9 cellular contexts compared by ENCODE assay signal in genomic region chr11:2419638-2420501, GRCh38. TPM values are rescaled to one million over a fixed set of nuclear protein-coding genes. Genes with fewer than 3 reads are reported as not detected.
DNase-seq lines count a peak whose midpoint lies in the region; ATAC-seq and TF ChIP-seq lines count a peak whose summit lies in the region.
"Had no signal": no experiment of that assay in that cellular context is flagged by ENCODE, and none has a peak within 500 bp of the region (broad histone marks: within the 10 kb centered on the region; RNA-seq: fewer than 3 reads in every experiment).

No MANE protein-coding gene starts in this region.

- H3K9me3 ChIP-seq in cardiac muscle cell (ENCODE audit: low read depth): no peaks in the 10 kb centered on the region

- in situ Hi-C loops in KBM-7 (cut with MboI; ENCODE audit: low pct_unique_long_range_greater_than_20kb, low sequenced_read_pairs): loop anchor here (10.0 kb wide), 1 partner anchor 225 kb away; no protein-coding TSS in a partner anchor

- H3K4me3 Mint-ChIP-seq in activated naive CD8-positive, alpha-beta T cell treated with anti-CD3 and anti-CD28 coated beads, Interleukin-2, amount 50 U/mL, for 24 hours: no peak overlapping the region
- H3K4me3 Mint-ChIP-seq in progenitor cell of endocrine pancreas (ENCODE audit: low read depth): no peak overlapping the region

- H3K4me1 Mint-ChIP-seq in activated naive CD8-positive, alpha-beta T cell treated with anti-CD3 and anti-CD28 coated beads, Interleukin-2, amount 50 U/mL, for 24 hours: peaks cover 2% of the 10 kb centered on the region
- no peaks in the 10 kb centered on the region for H3K4me1 Mint-ChIP-seq in progenitor cell of endocrine pancreas (ENCODE audit: low read depth)

- no peaks in the 10 kb centered on the region for H3K27me3 Mint-ChIP-seq in activated naive CD8-positive, alpha-beta T cell treated with anti-CD3 and anti-CD28 coated beads, Interleukin-2, amount 50 U/mL, for 24 hours
- no peaks in the 10 kb centered on the region for H3K27me3 Mint-ChIP-seq in progenitor cell of endocrine pancreas

- no peaks in the 10 kb centered on the region for H3K4me1 ChIP-seq in cardiac muscle cell (ENCODE audit: low read depth)

- H3K9me3 Mint-ChIP-seq in activated naive CD8-positive, alpha-beta T cell treated with anti-CD3 and anti-CD28 coated beads, Interleukin-2, amount 50 U/mL, for 24 hours: no peaks in the 10 kb centered on the region
- H3K9me3 Mint-ChIP-seq in progenitor cell of endocrine pancreas (ENCODE audit: low read depth): no peaks in the 10 kb centered on the region

- no peak overlapping the region for H3K27ac Mint-ChIP-seq in activated naive CD8-positive, alpha-beta T cell treated with anti-CD3 and anti-CD28 coated beads, Interleukin-2, amount 50 U/mL, for 24 hours
- H3K27ac Mint-ChIP-seq in progenitor cell of endocrine pancreas: peak overlapping the region; percentile 78

- no peak for ATAC-seq in activated naive CD8-positive, alpha-beta T cell treated with anti-CD3 and anti-CD28 coated beads, Interleukin-2, amount 50 U/mL, for 24 hours
- ATAC-seq in HG03108 (IDR thresholded peaks at IDR 0.05; ENCODE audit: unreplicated experiment): no peak

- H3K36me3 ChIP-seq in cardiac muscle cell: no peaks in the 10 kb centered on the region

- H3K36me3 Mint-ChIP-seq in activated naive CD8-positive, alpha-beta T cell treated with anti-CD3 and anti-CD28 coated beads, Interleukin-2, amount 50 U/mL, for 24 hours (ENCODE audit: low read depth): no peaks in the 10 kb centered on the region
- no peaks in the 10 kb centered on the region for H3K36me3 Mint-ChIP-seq in progenitor cell of endocrine pancreas (ENCODE audit: insufficient read depth)

- peak; percentile 86 for TF ChIP-seq CTCF in cardiac muscle cell (IDR thresholded peaks at IDR 0.05; ENCODE audit: low read depth, low read length)
- peak; percentile 90 for TF ChIP-seq CTCF in progenitor cell of endocrine pancreas (IDR thresholded peaks at IDR 0.05; ENCODE audit: unreplicated experiment)

- peak overlapping the region; percentile 3 for H3K27ac ChIP-seq in cardiac muscle cell

- H3K4me3 ChIP-seq in cardiac muscle cell: no peak overlapping the region

- H3K27me3 ChIP-seq in cardiac muscle cell: no peaks in the 10 kb centered on the region

- DNase-seq in DMS 273 treated with DMSO at 0.1 percent for 48 hours (lab: John Stamatoyannopoulos, UW) (peak; percentile 7), KBM-7 (peak; percentile 73), SK-N-DZ (ENCODE audit: low spot score) (peak; percentile 85), cardiac muscle cell (ENCODE audit: low read depth in 1 of 2, low spot score in 1 of 2) (peak; percentile 86 to 87), progenitor cell of endocrine pancreas (ENCODE audit: low spot score, unreplicated experiment) (peak; percentile 65), T1000 (lab: John Stamatoyannopoulos, UW) (no peak)
- DNase-seq in activated naive CD8-positive, alpha-beta T cell treated with anti-CD3 and anti-CD28 coated beads, Interleukin-2, amount 50 U/mL, for 24 hours: peak; percentile 79

RNA-seq across cellular contexts. Expression of gene TSSC4, which starts 19.3 kb away (rescaled TPM):
- 61.2 and 72.3 TPM in 2 replicates for polyA plus RNA-seq in SK-N-DZ (2014; cell fraction: cytosol; rRNA removed)
- 62.2 and 69.1 TPM in 2 replicates for polyA plus RNA-seq in SK-N-DZ (2014; cell fraction: nucleus; rRNA removed)
- total RNA-seq in cardiac muscle cell: 61.4 and 71.6 TPM in 2 replicates
- 71.4 and 94.8 TPM in 2 replicates for polyA plus RNA-seq in cardiac muscle cell
- total RNA-seq in progenitor cell of endocrine pancreas: 50.2 and 54.5 TPM in 2 replicates

RNA-seq across cellular contexts. Expression of gene TRPM5, which starts 24.4 kb away (rescaled TPM):
- 0.26 and 0.38 TPM in 2 replicates for polyA plus RNA-seq in SK-N-DZ (2014; cell fraction: cytosol; rRNA removed)
- 2.9 and 3.9 TPM in 2 replicates for polyA plus RNA-seq in SK-N-DZ (2014; cell fraction: nucleus; rRNA removed)
- total RNA-seq in cardiac muscle cell (0.14 and 0.66 TPM in 2 replicates), progenitor cell of endocrine pancreas (0.46 and 0.84 TPM in 2 replicates)
- polyA plus RNA-seq in cardiac muscle cell: 0.33 TPM in 1 of 2 replicates, not detected in the other
- total RNA-seq: activated CD8-positive, alpha-beta memory T cell treated with anti-CD3 and anti-CD28 coated beads for 36 hours had no signal

RNA-seq across cellular contexts. Expression of gene KCNQ1, which starts 24.9 kb away (rescaled TPM):
- not detected in 2 replicates for polyA plus RNA-seq in SK-N-DZ (2014; cell fraction: cytosol; rRNA removed)
- polyA plus RNA-seq in SK-N-DZ (2014; cell fraction: nucleus; rRNA removed): not detected in 2 replicates
- total RNA-seq in cardiac muscle cell (7.8 and 18.6 TPM in 2 replicates), progenitor cell of endocrine pancreas (3.1 and 3.3 TPM in 2 replicates)
- 13.9 and 18.8 TPM in 2 replicates for polyA plus RNA-seq in cardiac muscle cell

RNA-seq across cellular contexts. Expression of gene CD81, which starts 42.8 kb away (rescaled TPM):
- polyA plus RNA-seq in SK-N-DZ (2014; cell fraction: cytosol; rRNA removed): 138 and 159 TPM in 2 replicates
- 94.7 and 112 TPM in 2 replicates for polyA plus RNA-seq in SK-N-DZ (2014; cell fraction: nucleus; rRNA removed)
- total RNA-seq in cardiac muscle cell (212 and 264 TPM in 2 replicates), progenitor cell of endocrine pancreas (166 and 171 TPM in 2 replicates)
- polyA plus RNA-seq in cardiac muscle cell: 409 and 444 TPM in 2 replicates
